ENCODE assay signal across 11 cellular contexts in the genomic region with DNA sequence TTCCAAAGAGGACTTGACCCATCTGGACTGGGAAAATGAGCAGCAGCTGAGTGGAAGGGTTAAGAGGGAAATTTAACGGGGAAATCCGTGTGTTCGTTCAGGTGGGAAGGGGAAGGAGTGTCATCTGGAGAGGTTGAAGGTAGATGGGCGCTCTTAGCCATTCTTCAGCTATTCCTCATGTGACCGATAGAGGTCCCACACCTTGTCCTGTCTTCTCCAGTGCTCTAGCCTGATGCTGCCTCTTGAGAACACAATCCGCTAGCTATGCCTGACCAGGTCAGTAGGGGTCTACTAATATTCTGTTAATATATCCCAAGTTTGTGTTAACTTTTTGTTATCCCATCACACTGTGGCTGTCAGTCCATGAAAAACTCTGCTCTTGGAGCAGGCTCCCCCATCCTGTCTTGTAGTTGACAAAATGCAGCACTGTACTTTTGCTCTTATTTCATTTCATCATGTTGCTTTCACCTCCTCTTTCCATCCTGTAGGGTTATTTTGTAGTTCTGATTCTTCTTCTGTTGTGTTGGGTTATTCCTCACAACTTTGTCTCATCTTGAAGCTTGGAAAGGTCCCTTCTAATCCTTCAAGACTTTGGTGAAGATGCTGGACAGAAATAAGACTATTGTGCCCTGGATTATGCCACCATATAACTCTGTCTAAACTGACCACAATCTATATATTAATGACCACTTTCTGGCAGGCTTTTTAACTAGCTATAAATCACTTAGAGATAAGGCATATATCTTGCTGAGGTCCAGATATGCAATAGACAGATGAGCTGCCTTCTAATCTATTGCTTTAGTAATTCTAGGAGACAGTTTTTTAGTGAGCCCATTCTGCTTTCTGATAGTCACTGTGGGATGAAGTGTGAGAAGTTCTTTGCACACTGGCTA.
A peak's percentile ranks its signal among the peaks of the same experiment; 100 is the strongest.
DNase-seq lines count a peak whose midpoint lies in the region; ATAC-seq and TF ChIP-seq lines count a peak whose summit lies in the region.
"Had no signal": no experiment of that assay in that cellular context is flagged by ENCODE, and none has a peak within 500 bp of the region (broad histone marks: within the 10 kb centered on the region; RNA-seq: fewer than 3 reads in every experiment).

No MANE protein-coding gene starts in this region.

- TF ChIP-seq CTCF in C4-2B (conservative IDR thresholded peaks at IDR 0.05) (peak; percentile 61), fibroblast of the aortic adventitia (IDR thresholded peaks at IDR 0.05; ENCODE audit: insufficient read depth, low read length) (peak; percentile 12)

- DNase-seq in H7 (peak; percentile 38), SK-N-DZ (ENCODE audit: low spot score) (peak; percentile 9), fibroblast of the aortic adventitia (ENCODE audit: low read depth) (no peak), C1 segment of cervical spinal cord (lab: John Stamatoyannopoulos, UW) (no peak), middle frontal gyrus (ENCODE audit: extremely low spot score, low spot score) (no peak), NCI-H446 treated with DMSO at 0.1 percent for 48 hours (lab: John Stamatoyannopoulos, UW) (no peak)
- DNase-seq: central memory CD4-positive, alpha-beta T cell; gastrocnemius medialis; NCI-H2029 treated with DMSO at 0.1 percent for 48 hours had no signal

- H3K36me3 ChIP-seq in H7 (replicated peaks; ENCODE audit: control insufficient read depth, insufficient read depth, low read length): no peaks in the 10 kb centered on the region
- H3K36me3 ChIP-seq: gastrocnemius medialis had no signal

- no peak for ATAC-seq in HG03342 (IDR thresholded peaks at IDR 0.05; ENCODE audit: unreplicated experiment)
- ATAC-seq: gastrocnemius medialis had no signal

- no peak overlapping the region for H3K4me3 ChIP-seq in H7 (ENCODE audit: insufficient read depth, low read depth, low read length)
- no peak overlapping the region for H3K4me3 ChIP-seq in fibroblast of the aortic adventitia (ENCODE audit: low read depth, low read length)
- H3K4me3 ChIP-seq: gastrocnemius medialis had no signal

- no peak overlapping the region for H3K27ac ChIP-seq in C4-2B
- H3K27ac ChIP-seq: gastrocnemius medialis had no signal

- H3K27me3 ChIP-seq in H7 (ENCODE audit: control insufficient read depth, insufficient read depth, low read length): no peaks in the 10 kb centered on the region
- H3K27me3 ChIP-seq: gastrocnemius medialis had no signal

Comparison
In these comparisons a context has a peak if more than half of its experiments do, and no peak if none do; other contexts are left out.
1. DNase-seq: peak in H7 (single experiment) and SK-N-DZ (single experiment); none in fibroblast of the aortic adventitia (single experiment), C1 segment of cervical spinal cord (0 of 14), middle frontal gyrus (single experiment) and NCI-H446 treated with DMSO at 0.1 percent for 48 hours (single experiment).